Comparison of ENCODE assay signal across 1 cellular context in genomic region chr7:44796504-44797328, GRCh38.
TF ChIP-seq lines count a peak whose summit lies in the region.

PPIA (plus strand) TSS chr7:44796681; CDS start chr7:44796725, 44 bp downstream.

TF ChIP-seq in K562, 482 proteins besides CTCF, POLR2A, EP300 and RAD21 (continued from another document and continues in another):
- TF ChIP-seq CHD4 (IDR thresholded peaks at IDR 0.05; ENCODE audit: insufficient read depth, insufficient replicate concordance, low read depth, low read length, poor library complexity, severe bottlenecking): no peak
- TF ChIP-seq HMBOX1 (IDR thresholded peaks at IDR 0.05): no peak
- no peak for TF ChIP-seq FOSL1 (tag; conservative IDR thresholded peaks at IDR 0.05)
- TF ChIP-seq, protein P1, sequence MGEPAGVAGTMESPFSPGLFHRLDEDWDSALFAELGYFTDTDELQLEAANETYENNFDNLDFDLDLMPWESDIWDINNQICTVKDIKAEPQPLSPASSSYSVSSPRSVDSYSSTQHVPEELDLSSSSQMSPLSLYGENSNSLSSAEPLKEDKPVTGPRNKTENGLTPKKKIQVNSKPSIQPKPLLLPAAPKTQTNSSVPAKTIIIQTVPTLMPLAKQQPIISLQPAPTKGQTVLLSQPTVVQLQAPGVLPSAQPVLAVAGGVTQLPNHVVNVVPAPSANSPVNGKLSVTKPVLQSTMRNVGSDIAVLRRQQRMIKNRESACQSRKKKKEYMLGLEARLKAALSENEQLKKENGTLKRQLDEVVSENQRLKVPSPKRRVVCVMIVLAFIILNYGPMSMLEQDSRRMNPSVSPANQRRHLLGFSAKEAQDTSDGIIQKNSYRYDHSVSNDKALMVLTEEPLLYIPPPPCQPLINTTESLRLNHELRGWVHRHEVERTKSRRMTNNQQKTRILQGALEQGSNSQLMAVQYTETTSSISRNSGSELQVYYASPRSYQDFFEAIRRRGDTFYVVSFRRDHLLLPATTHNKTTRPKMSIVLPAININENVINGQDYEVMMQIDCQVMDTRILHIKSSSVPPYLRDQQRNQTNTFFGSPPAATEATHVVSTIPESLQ (CRISPR knock-in tag; IDR thresholded peaks at IDR 0.05): peak; percentile 94
- TF ChIP-seq DIDO1 (tag; IDR thresholded peaks at IDR 0.05; ENCODE audit: low read depth): no peak
- TF ChIP-seq SNRNP70 (optimal IDR thresholded peaks at IDR 0.05; ENCODE audit: low read depth, low read length): no peak
- TF ChIP-seq, protein P2, sequence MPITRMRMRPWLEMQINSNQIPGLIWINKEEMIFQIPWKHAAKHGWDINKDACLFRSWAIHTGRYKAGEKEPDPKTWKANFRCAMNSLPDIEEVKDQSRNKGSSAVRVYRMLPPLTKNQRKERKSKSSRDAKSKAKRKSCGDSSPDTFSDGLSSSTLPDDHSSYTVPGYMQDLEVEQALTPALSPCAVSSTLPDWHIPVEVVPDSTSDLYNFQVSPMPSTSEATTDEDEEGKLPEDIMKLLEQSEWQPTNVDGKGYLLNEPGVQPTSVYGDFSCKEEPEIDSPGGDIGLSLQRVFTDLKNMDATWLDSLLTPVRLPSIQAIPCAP (CRISPR knock-in tag; IDR thresholded peaks at IDR 0.05; ENCODE audit: borderline replicate concordance): no peak
- TF ChIP-seq, protein P3, sequence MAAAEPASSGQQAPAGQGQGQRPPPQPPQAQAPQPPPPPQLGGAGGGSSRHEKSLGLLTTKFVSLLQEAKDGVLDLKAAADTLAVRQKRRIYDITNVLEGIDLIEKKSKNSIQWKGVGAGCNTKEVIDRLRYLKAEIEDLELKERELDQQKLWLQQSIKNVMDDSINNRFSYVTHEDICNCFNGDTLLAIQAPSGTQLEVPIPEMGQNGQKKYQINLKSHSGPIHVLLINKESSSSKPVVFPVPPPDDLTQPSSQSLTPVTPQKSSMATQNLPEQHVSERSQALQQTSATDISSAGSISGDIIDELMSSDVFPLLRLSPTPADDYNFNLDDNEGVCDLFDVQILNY (CRISPR knock-in tag; IDR thresholded peaks at IDR 0.05): no peak; the same call in 1 of the 2 replicates
- TF ChIP-seq TCF3 (CRISPR knock-in tag; IDR thresholded peaks at IDR 0.05): no peak
- TF ChIP-seq MCM7 (IDR thresholded peaks at IDR 0.05): no peak
- no peak for TF ChIP-seq ZNF785 (CRISPR knock-in tag; IDR thresholded peaks at IDR 0.05)
- TF ChIP-seq, protein P4, sequence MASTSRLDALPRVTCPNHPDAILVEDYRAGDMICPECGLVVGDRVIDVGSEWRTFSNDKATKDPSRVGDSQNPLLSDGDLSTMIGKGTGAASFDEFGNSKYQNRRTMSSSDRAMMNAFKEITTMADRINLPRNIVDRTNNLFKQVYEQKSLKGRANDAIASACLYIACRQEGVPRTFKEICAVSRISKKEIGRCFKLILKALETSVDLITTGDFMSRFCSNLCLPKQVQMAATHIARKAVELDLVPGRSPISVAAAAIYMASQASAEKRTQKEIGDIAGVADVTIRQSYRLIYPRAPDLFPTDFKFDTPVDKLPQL (IDR thresholded peaks at IDR 0.05; ENCODE audit: extremely low read depth, insufficient read length): no peak
- TF ChIP-seq FOXM1 (IDR thresholded peaks at IDR 0.05; ENCODE audit: low read depth): no peak
- no peak; the same call in 1 of the 2 replicates for TF ChIP-seq FOXM1 (CRISPR knock-in tag; IDR thresholded peaks at IDR 0.05; ENCODE audit: low read depth)
- TF ChIP-seq CHD7 (IDR thresholded peaks at IDR 0.05; ENCODE audit: low read depth, low read length): no peak
- TF ChIP-seq CEBPG (CRISPR knock-in tag; IDR thresholded peaks at IDR 0.05): peak; percentile 60; the same call in 1 of the 2 replicates
- TF ChIP-seq CEBPG (tag; conservative IDR thresholded peaks at IDR 0.05 in 1 of 2, IDR thresholded peaks at IDR 0.05 in 1 of 2): no peak
- no peak for TF ChIP-seq TRIM28 (IDR thresholded peaks at IDR 0.05)
- TF ChIP-seq PTTG1 (tag; IDR thresholded peaks at IDR 0.05; ENCODE audit: low read depth): no peak
- TF ChIP-seq, protein P5, sequence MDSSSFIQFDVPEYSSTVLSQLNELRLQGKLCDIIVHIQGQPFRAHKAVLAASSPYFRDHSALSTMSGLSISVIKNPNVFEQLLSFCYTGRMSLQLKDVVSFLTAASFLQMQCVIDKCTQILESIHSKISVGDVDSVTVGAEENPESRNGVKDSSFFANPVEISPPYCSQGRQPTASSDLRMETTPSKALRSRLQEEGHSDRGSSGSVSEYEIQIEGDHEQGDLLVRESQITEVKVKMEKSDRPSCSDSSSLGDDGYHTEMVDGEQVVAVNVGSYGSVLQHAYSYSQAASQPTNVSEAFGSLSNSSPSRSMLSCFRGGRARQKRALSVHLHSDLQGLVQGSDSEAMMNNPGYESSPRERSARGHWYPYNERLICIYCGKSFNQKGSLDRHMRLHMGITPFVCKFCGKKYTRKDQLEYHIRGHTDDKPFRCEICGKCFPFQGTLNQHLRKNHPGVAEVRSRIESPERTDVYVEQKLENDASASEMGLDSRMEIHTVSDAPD (CRISPR knock-in tag; IDR thresholded peaks at IDR 0.05): no peak
- TF ChIP-seq SRSF1 (IDR thresholded peaks at IDR 0.05; ENCODE audit: low read depth, low read length): no peak; the same call in 1 of the 2 replicates
- peak; percentile 95 for TF ChIP-seq NEUROD1 (IDR thresholded peaks at IDR 0.05; ENCODE audit: borderline replicate concordance, low read depth, low read length, partially characterized antibody)
- no peak for TF ChIP-seq U2AF1 (optimal IDR thresholded peaks at IDR 0.05; ENCODE audit: low read depth, low read length)
- TF ChIP-seq ESRRB (CRISPR knock-in tag; IDR thresholded peaks at IDR 0.05; ENCODE audit: borderline replicate concordance): no peak
- TF ChIP-seq XRCC5 (IDR thresholded peaks at IDR 0.05; ENCODE audit: low read depth, low read length): no peak
- 0 out of 2 replicates have a peak, but pooled peaks have one; percentile 3 for TF ChIP-seq JUND (IDR thresholded peaks at IDR 0.05; ENCODE audit: borderline replicate concordance, low read depth, low read length)
- TF ChIP-seq JUND (tag; IDR thresholded peaks at IDR 0.05; ENCODE audit: borderline replicate concordance, low read depth, low read length): 0 out of 3 replicates have a peak, but pooled peaks have one; percentile 5
- TF ChIP-seq ZBTB26 (CRISPR knock-in tag; IDR thresholded peaks at IDR 0.05): no peak
- TF ChIP-seq MCM2 (IDR thresholded peaks at IDR 0.05; ENCODE audit: low read depth): no peak
- TF ChIP-seq SMARCC2 (IDR thresholded peaks at IDR 0.05; ENCODE audit: low read depth): no peak
- TF ChIP-seq E2F1 (CRISPR knock-in tag; IDR thresholded peaks at IDR 0.05): peak; percentile 96
- 0 out of 2 replicates have a peak, but pooled peaks have one; percentile 18 for TF ChIP-seq MYNN (IDR thresholded peaks at IDR 0.05)
- TF ChIP-seq MYNN (CRISPR knock-in tag; IDR thresholded peaks at IDR 0.05): no peak
- no peak for TF ChIP-seq BRF1 (IDR thresholded peaks at IDR 0.05; ENCODE audit: borderline replicate concordance, extremely low read depth, insufficient read length)
- TF ChIP-seq LEF1 (IDR thresholded peaks at IDR 0.05): 0 out of 2 replicates have a peak, but pooled peaks have one; percentile 10
- no peak for TF ChIP-seq SNIP1 (IDR thresholded peaks at IDR 0.05; ENCODE audit: low read depth)
- TF ChIP-seq ZNF174 (CRISPR knock-in tag; IDR thresholded peaks at IDR 0.05): no peak
- TF ChIP-seq, protein P6, sequence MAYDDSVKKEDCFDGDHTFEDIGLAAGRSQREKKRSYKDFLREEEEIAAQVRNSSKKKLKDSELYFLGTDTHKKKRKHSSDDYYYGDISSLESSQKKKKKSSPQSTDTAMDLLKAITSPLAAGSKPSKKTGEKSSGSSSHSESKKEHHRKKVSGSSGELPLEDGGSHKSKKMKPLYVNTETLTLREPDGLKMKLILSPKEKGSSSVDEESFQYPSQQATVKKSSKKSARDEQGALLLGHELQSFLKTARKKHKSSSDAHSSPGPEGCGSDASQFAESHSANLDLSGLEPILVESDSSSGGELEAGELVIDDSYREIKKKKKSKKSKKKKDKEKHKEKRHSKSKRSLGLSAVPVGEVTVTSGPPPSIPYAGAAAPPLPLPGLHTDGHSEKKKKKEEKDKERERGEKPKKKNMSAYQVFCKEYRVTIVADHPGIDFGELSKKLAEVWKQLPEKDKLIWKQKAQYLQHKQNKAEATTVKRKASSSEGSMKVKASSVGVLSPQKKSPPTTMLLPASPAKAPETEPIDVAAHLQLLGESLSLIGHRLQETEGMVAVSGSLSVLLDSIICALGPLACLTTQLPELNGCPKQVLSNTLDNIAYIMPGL (CRISPR knock-in tag; IDR thresholded peaks at IDR 0.05): peak; percentile 87
